ENCODE assay signal across 8 cellular contexts in genomic region chr14:106674509-106675125, GRCh38.
DNase-seq lines count a peak whose midpoint lies in the region; ATAC-seq, FAIRE-seq and TF ChIP-seq lines count a peak whose summit lies in the region.
"Not testable (repeated sequence)": the region's sequence is repeated elsewhere in the genome, so short reads cannot be mapped to it uniquely, and the experiment has no call there.

No MANE protein-coding gene starts in this region.

- not testable (repeated sequence) for H3K4me3 Mint-ChIP-seq in CD8-positive, alpha-beta memory T cell; activated CD4-positive, alpha-beta T cell treated with anti-CD3 and anti-CD28 coated beads for 36 hours

- H2AFZ ChIP-seq in OCI-LY1 (ENCODE audit: low read length) = not testable (repeated sequence)

- not testable (repeated sequence) for H3K9ac ChIP-seq in OCI-LY1 (ENCODE audit: low read length)

- H3K9me3 Mint-ChIP-seq in CD8-positive, alpha-beta memory T cell; activated CD4-positive, alpha-beta T cell treated with anti-CD3 and anti-CD28 coated beads for 36 hours (ENCODE audit: low read depth): not testable (repeated sequence)

- 52 to 58% methylated on average over 3 to 13 of the region's 13 CpGs for WGBS in testis, 2 donors

- peak; percentile 91 for FAIRE-seq in GM19239 (lab: Jason Lieb, UNC)

- DNase-seq in CD8-positive, alpha-beta memory T cell = peak in 3 of 5 donors; percentile 21 to 36 (median 29)
- not testable (repeated sequence) for DNase-seq in GM19239 (ENCODE audit: insufficient read length, low spot score)
- DNase-seq in activated CD4-positive, alpha-beta T cell treated with anti-CD3 and anti-CD28 coated beads for 36 hours = peak; percentile 49
- DNase-seq in activated T-cell treated with anti-CD3 and anti-CD28 coated beads for 48 hours (ENCODE audit: low read depth) (peak; percentile 53), testis (peak; percentile 47)
- peak; percentile 19 for DNase-seq in central memory CD4-positive, alpha-beta T cell
- DNase-seq in stimulated activated CD4-positive, alpha-beta T cell treated with anti-CD3 and anti-CD28 coated beads, Interleukin-1b, Interleukin-23, amount 100 ng/mL, for 4 hours (ENCODE audit: low read depth in 2 of 2) = peak; percentile 47 to 64

- POLR2A ChIA-PET in CD8-positive, alpha-beta memory T cell (lab: Charles Lee) = not testable (repeated sequence)
- POLR2A ChIA-PET in activated CD4-positive, alpha-beta T cell treated with anti-CD3 and anti-CD28 coated beads for 36 hours (lab: Charles Lee) = interaction anchor here (1.0 kb wide), 1 partner anchor 11 kb away, joined by 3 read pairs; no protein-coding TSS in a partner anchor

- intact Hi-C loops in activated CD4-positive, alpha-beta T cell treated with anti-CD3 and anti-CD28 coated beads for 36 hours (cut with DNase I, micrococcal nuclease); testis (cut with DNase I; ENCODE audit: low total_unique reads): not testable (repeated sequence)

- not testable (repeated sequence) for H3K36me3 Mint-ChIP-seq in CD8-positive, alpha-beta memory T cell; activated CD4-positive, alpha-beta T cell treated with anti-CD3 and anti-CD28 coated beads for 36 hours (ENCODE audit: low read depth)

- not testable (repeated sequence) for H3K4me2 ChIP-seq in OCI-LY1 (ENCODE audit: low read length)

- not testable (repeated sequence) for H3K4me1 ChIP-seq in CD8-positive, alpha-beta memory T cell (ENCODE audit: insufficient read depth, low read length); OCI-LY1 (ENCODE audit: insufficient read depth, low read length, severe bottlenecking); testis

- not testable (repeated sequence) for H4K20me1 ChIP-seq in OCI-LY1 (ENCODE audit: insufficient read depth, low read length)

- H3K27me3 Mint-ChIP-seq in CD8-positive, alpha-beta memory T cell = peaks cover 14 to 49% of the 10 kb centered on the region in 2 donors
- H3K27me3 Mint-ChIP-seq in activated CD4-positive, alpha-beta T cell treated with anti-CD3 and anti-CD28 coated beads for 36 hours = not testable (repeated sequence)

- not testable (repeated sequence) for H3K27ac ChIP-seq in CD8-positive, alpha-beta memory T cell (ENCODE audit: low read depth, low read length); OCI-LY1 (ENCODE audit: low read depth, low read length, poor library complexity, severe bottlenecking); testis

- H3K9me2 ChIP-seq in OCI-LY1 (ENCODE audit: low read depth, low read length) = not testable (repeated sequence)

- not testable (repeated sequence) for H3K4me3 ChIP-seq in CD8-positive, alpha-beta memory T cell (ENCODE audit: low read length); OCI-LY1 (ENCODE audit: low read depth, low read length, poor library complexity, severe bottlenecking); testis

- CTCF ChIA-PET in CD8-positive, alpha-beta memory T cell (lab: Charles Lee) = interaction anchor here (1.6 kb wide), 1 partner anchor 20 kb away, joined by 3 read pairs; no protein-coding TSS in a partner anchor
- CTCF ChIA-PET in activated CD4-positive, alpha-beta T cell treated with anti-CD3 and anti-CD28 coated beads for 36 hours (lab: Charles Lee) = interaction anchor here (1.0 to 10.7 kb wide), 11 partner anchors 10 to 254 kb away, joined by 3 to 106 read pairs (median 3); no protein-coding TSS in a partner anchor

- not testable (repeated sequence) for H3K79me2 ChIP-seq in OCI-LY1 (ENCODE audit: insufficient read depth, low read length)

- not testable (repeated sequence) for H3K27ac Mint-ChIP-seq in CD8-positive, alpha-beta memory T cell; activated CD4-positive, alpha-beta T cell treated with anti-CD3 and anti-CD28 coated beads for 36 hours

- not testable (repeated sequence) for H3K27me3 ChIP-seq in CD8-positive, alpha-beta memory T cell (ENCODE audit: insufficient read depth, low read length, poor library complexity, severe bottlenecking); OCI-LY1 (ENCODE audit: insufficient read depth, low read length); testis

- H3K36me3 ChIP-seq in CD8-positive, alpha-beta memory T cell (ENCODE audit: insufficient read depth, low read length); OCI-LY1 (ENCODE audit: insufficient read depth, low read length); testis (ENCODE audit: low read depth, missing control alignments): not testable (repeated sequence)

- ATAC-seq in activated CD4-positive, alpha-beta T cell treated with anti-CD3 and anti-CD28 coated beads for 36 hours = not testable (repeated sequence)

- H3K4me1 Mint-ChIP-seq in CD8-positive, alpha-beta memory T cell; activated CD4-positive, alpha-beta T cell treated with anti-CD3 and anti-CD28 coated beads for 36 hours: not testable (repeated sequence)

- H3F3A ChIP-seq in OCI-LY1 (ENCODE audit: insufficient read depth, low read length) = not testable (repeated sequence)

- H3K9me3 ChIP-seq in CD8-positive, alpha-beta memory T cell (ENCODE audit: low read length); OCI-LY1 (ENCODE audit: low read length); testis: not testable (repeated sequence)

- TF ChIP-seq POLR2A in testis (IDR thresholded peaks at IDR 0.05) = not testable (repeated sequence)

- TF ChIP-seq CTCF in OCI-LY1 (IDR thresholded peaks at IDR 0.05; ENCODE audit: low read length) (peak; percentile 44), testis (IDR thresholded peaks at IDR 0.05) (peak in 1 of 3 experiments; percentile 26)
